ENCODE assay signal across 12 cellular contexts in genomic region chr22:50059185-50059880, GRCh38. TPM values are rescaled to one million over a fixed set of nuclear protein-coding genes. Genes with fewer than 3 reads are reported as not detected.
DNase-seq lines count a peak whose midpoint lies in the region; ATAC-seq and TF ChIP-seq lines count a peak whose summit lies in the region.
"Had no signal": no experiment of that assay in that cellular context is flagged by ENCODE, and none has a peak within 500 bp of the region (broad histone marks: within the 10 kb centered on the region; RNA-seq: fewer than 3 reads in every experiment).

No MANE protein-coding gene starts in this region.

- no peak overlapping the region for H3K4me3 Mint-ChIP-seq in activated B cell treated with CpG ODN at 0.5 μM for 24 hours
- H3K4me3 Mint-ChIP-seq: CD4-positive, alpha-beta memory T cell had no signal

- TF ChIP-seq POLR2A in vagina (IDR thresholded peaks at IDR 0.05) = no peak

- ATAC-seq in Right ventricle myocardium superior (ENCODE audit: poor library complexity) = no peak
- peak; percentile 21 for ATAC-seq in activated B cell treated with CpG ODN at 0.5 μM for 24 hours (ENCODE audit: low read depth)
- ATAC-seq in GM18517 (IDR thresholded peaks at IDR 0.05; ENCODE audit: unreplicated experiment) = no peak

- H3K4me1 ChIP-seq in right atrium auricular region (peaks cover 0 to 15% of the 10 kb centered on the region in 2 donors), iPS-20b (ENCODE audit: insufficient read depth, low read length) (peaks cover 5% of the 10 kb centered on the region; the same call in 1 of the 2 replicates), vagina (peaks cover 15% of the 10 kb centered on the region)
- H3K4me1 ChIP-seq: SJSA1 had no signal

- H3K4me1 Mint-ChIP-seq in activated B cell treated with CpG ODN at 0.5 μM for 24 hours = peaks cover 20% of the 10 kb centered on the region
- H3K4me1 Mint-ChIP-seq: CD4-positive, alpha-beta memory T cell had no signal

- H3K27ac ChIP-seq in right atrium auricular region (no peak overlapping the region), iPS-20b (ENCODE audit: low read length) (no peak overlapping the region), vagina (peak overlapping the region; percentile 77)
- H3K27ac ChIP-seq: heart left ventricle, SJSA1 had no signal

- DNase-seq in Right ventricle myocardium superior (peak; percentile 37), right atrium auricular region (ENCODE audit: low spot score) (no peak), activated B cell treated with CpG ODN at 0.5 μM for 24 hours (no peak), vagina (ENCODE audit: extremely low spot score in 2 of 2) (no peak), mucosa of gallbladder (ENCODE audit: low spot score) (no peak), NCI-H2081 treated with DMSO at 0.1 percent for 48 hours (lab: John Stamatoyannopoulos, UW) (no peak)
- DNase-seq: CD4-positive, alpha-beta memory T cell had no signal

- peaks cover 10 to 13% of the 10 kb centered on the region in 2 donors for H3K27me3 ChIP-seq in right atrium auricular region
- peaks cover 32% of the 10 kb centered on the region for H3K27me3 ChIP-seq in iPS-20b (ENCODE audit: insufficient read depth, low read length)
- no peaks in the 10 kb centered on the region for H3K27me3 ChIP-seq in vagina

- intact Hi-C loops in Right ventricle myocardium superior (cut with DNase I) = no loop called here
- intact Hi-C loops in activated B cell treated with CpG ODN at 0.5 μM for 24 hours (cut with micrococcal nuclease) = no loop called here
- intact Hi-C loops in vagina (cut with DNase I) = no loop called here

- CTCF ChIA-PET in activated B cell treated with CpG ODN at 0.5 μM for 24 hours (lab: Charles Lee) = no interaction called here

- H3K9me3 ChIP-seq in right atrium auricular region = no peaks in the 10 kb centered on the region
- no peaks in the 10 kb centered on the region for H3K9me3 ChIP-seq in iPS-20b (ENCODE audit: insufficient read depth, low read depth, low read length)
- H3K9me3 ChIP-seq in vagina = no peaks in the 10 kb centered on the region
- H3K9me3 ChIP-seq: SJSA1 had no signal

- no peak overlapping the region; the same call in 1 of the 2 replicates for H3K9ac ChIP-seq in iPS-20b (ENCODE audit: low read depth, low read length)

- H3K27ac Mint-ChIP-seq in activated B cell treated with CpG ODN at 0.5 μM for 24 hours = no peak overlapping the region
- H3K27ac Mint-ChIP-seq: activated T-helper 2 cell treated with anti-CD3 and anti-CD28 coated beads, Interferon-gamma antibody, Interleukin-2, Interleukin-4, amounts not matched to agents 10 μg/mL and 5 μg/mL and 100 μg/mL, durations not matched to agents 14 hours and 24 hours and 36 hours; CD4-positive, alpha-beta memory T cell had no signal

- peaks cover 38% of the 10 kb centered on the region for H3K27me3 Mint-ChIP-seq in activated B cell treated with CpG ODN at 0.5 μM for 24 hours

- no peaks in the 10 kb centered on the region for H3K9me3 Mint-ChIP-seq in activated B cell treated with CpG ODN at 0.5 μM for 24 hours
- H3K9me3 Mint-ChIP-seq: activated T-helper 2 cell treated with anti-CD3 and anti-CD28 coated beads, Interferon-gamma antibody, Interleukin-2, Interleukin-4, amounts not matched to agents 10 μg/mL and 5 μg/mL and 100 μg/mL, durations not matched to agents 14 hours and 24 hours and 36 hours had no signal

- TF ChIP-seq CTCF in right atrium auricular region (IDR thresholded peaks at IDR 0.05) (no peak), activated B cell treated with CpG ODN at 0.5 μM for 24 hours (IDR thresholded peaks at IDR 0.05) (no peak), vagina (IDR thresholded peaks at IDR 0.05) (no peak)

- POLR2A ChIA-PET in activated B cell treated with CpG ODN at 0.5 μM for 24 hours (lab: Charles Lee) = no interaction called here

- peak overlapping the region in 1 of 2 donors; percentile 27 for H3K4me3 ChIP-seq in right atrium auricular region
- H3K4me3 ChIP-seq in iPS-20b (ENCODE audit: low read length) = peak overlapping the region; percentile 58; the same call in 1 of the 2 replicates
- peak overlapping the region in 1 of 2 donors; percentile 44 for H3K4me3 ChIP-seq in vagina
- H3K4me3 ChIP-seq: SJSA1 had no signal

- no peaks in the 10 kb centered on the region for H3K36me3 ChIP-seq in right atrium auricular region
- H3K36me3 ChIP-seq in iPS-20b (ENCODE audit: insufficient read depth, low read depth, low read length) = no peaks in the 10 kb centered on the region
- H3K36me3 ChIP-seq in vagina = no peaks in the 10 kb centered on the region
- H3K36me3 ChIP-seq: heart left ventricle, SJSA1 had no signal

- H3K36me3 Mint-ChIP-seq in activated B cell treated with CpG ODN at 0.5 μM for 24 hours (ENCODE audit: low read depth) = no peaks in the 10 kb centered on the region
- H3K36me3 Mint-ChIP-seq: CD4-positive, alpha-beta memory T cell had no signal

RNA-seq across cellular contexts. Expression of gene TTLL8, which starts 1.2 kb away (rescaled TPM):
- total RNA-seq in Right ventricle myocardium superior (not detected), right atrium auricular region (not detected), activated B cell treated with CpG ODN at 0.5 μM for 24 hours (not detected in 2 replicates), vagina (not detected), mucosa of gallbladder (not detected)
- total RNA-seq: activated T-helper 2 cell treated with anti-CD3 and anti-CD28 coated beads, Interferon-gamma antibody, Interleukin-2, Interleukin-4, amounts not matched to agents 10 μg/mL and 5 μg/mL and 100 μg/mL, durations not matched to agents 14 hours and 24 hours and 36 hours; CD4-positive, alpha-beta memory T cell; heart left ventricle; SJSA1 had no signal

RNA-seq across cellular contexts. Expression of gene MLC1, which starts 25.9 kb away (rescaled TPM):
- total RNA-seq in Right ventricle myocardium superior = 0.46 TPM
- total RNA-seq in right atrium auricular region = under 1 TPM in 1 of 2 donors, not detected in 1; 0.71 TPM
- total RNA-seq in activated B cell treated with CpG ODN at 0.5 μM for 24 hours = not detected in 2 replicates
- 29.2 TPM for total RNA-seq in vagina
- total RNA-seq in mucosa of gallbladder = 0.43 TPM
- total RNA-seq: activated T-helper 2 cell treated with anti-CD3 and anti-CD28 coated beads, Interferon-gamma antibody, Interleukin-2, Interleukin-4, amounts not matched to agents 10 μg/mL and 5 μg/mL and 100 μg/mL, durations not matched to agents 14 hours and 24 hours and 36 hours; CD4-positive, alpha-beta memory T cell had no signal

RNA-seq across cellular contexts. Expression of gene MOV10L1, which starts 30.5 kb away (rescaled TPM):
- total RNA-seq in Right ventricle myocardium superior (not detected), right atrium auricular region (1 to 10 TPM in 1 of 2 donors, under 1 TPM in 1; 0.43 to 1.1 TPM), activated B cell treated with CpG ODN at 0.5 μM for 24 hours (not detected in 2 replicates), vagina (0.98 TPM), mucosa of gallbladder (2.6 TPM)
- total RNA-seq: CD4-positive, alpha-beta memory T cell had no signal

RNA-seq across cellular contexts. Expression of gene IL17REL, which starts 46.8 kb away (rescaled TPM):
- total RNA-seq in Right ventricle myocardium superior (not detected), right atrium auricular region (not detected), activated B cell treated with CpG ODN at 0.5 μM for 24 hours (0.15 and 0.31 TPM in 2 replicates), vagina (not detected), mucosa of gallbladder (0.06 TPM)
- total RNA-seq: activated T-helper 2 cell treated with anti-CD3 and anti-CD28 coated beads, Interferon-gamma antibody, Interleukin-2, Interleukin-4, amounts not matched to agents 10 μg/mL and 5 μg/mL and 100 μg/mL, durations not matched to agents 14 hours and 24 hours and 36 hours; CD4-positive, alpha-beta memory T cell; heart left ventricle; SJSA1 had no signal

Comparison
In these comparisons a context has a peak if more than half of its experiments do, and no peak if none do; other contexts are left out.
1. RNA of gene MLC1, which starts 25.9 kb away (total RNA-seq): 29.2 TPM in vagina (single experiment); 0.71 TPM in right atrium auricular region, 0.46 TPM in Right ventricle myocardium superior (single experiment), 0.43 TPM in mucosa of gallbladder (single experiment) and not detected in activated B cell treated with CpG ODN at 0.5 μM for 24 hours; every median in the first group is over 10 times any median in the second.